In genomic region chr7:102337002-102337401, GRCh38 we compare ENCODE assay signal across 17 cellular contexts. TPM values are rescaled to one million over a fixed set of nuclear protein-coding genes. Genes with fewer than 3 reads are reported as not detected.
"Had no signal": no experiment of that assay in that cellular context is flagged by ENCODE, and none has a peak within 500 bp of the region (broad histone marks: within the 10 kb centered on the region; RNA-seq: fewer than 3 reads in every experiment).

No MANE protein-coding gene starts in this region.

RNA-seq across cellular contexts. Expression of gene SPDYE6, which starts 19.2 kb away (rescaled TPM):
- total RNA-seq: colonic mucosa, dermis microvascular lymphatic vessel endothelial cell, endodermal cell, esophagus mucosa, esophagus squamous epithelium, gastrocnemius medialis, glomerular endothelial cell, heart right ventricle, kidney epithelial cell, left cardiac atrium, left lung, left ventricle myocardium superior, lower leg skin, lower lobe of right lung, lung microvascular endothelial cell, mononuclear cell, mucosa of gallbladder had no signal
